ENCODE assay signal across 2 cellular contexts in the genomic region with DNA sequence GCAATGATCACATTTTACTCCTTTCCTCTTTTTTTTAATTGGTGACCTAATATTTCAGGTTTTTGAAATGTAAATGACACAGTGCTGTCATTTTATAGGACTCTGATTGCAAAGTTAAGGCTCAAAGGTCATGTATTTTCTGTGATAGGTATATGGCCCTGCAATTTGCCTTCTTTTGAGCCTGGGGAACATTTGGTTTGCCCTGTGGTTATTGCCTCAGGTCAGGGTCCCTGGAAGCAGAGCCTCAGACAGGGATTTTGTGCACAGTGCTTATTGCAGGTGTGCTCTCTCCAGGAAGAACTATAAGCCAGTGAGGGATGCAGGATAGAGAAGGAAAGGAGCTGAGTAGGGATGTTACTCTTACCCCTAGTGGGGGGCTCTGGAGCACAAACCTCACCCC.
TF ChIP-seq lines count a peak whose summit lies in the region.

No MANE protein-coding gene starts in this region.

TF ChIP-seq in IMR-90, 13 proteins besides CTCF, POLR2A, EP300 and RAD21 (continued from another document):
- no peak for TF ChIP-seq MAZ (IDR thresholded peaks at IDR 0.05; ENCODE audit: borderline replicate concordance, low read depth, low read length)
- TF ChIP-seq, protein P1, sequence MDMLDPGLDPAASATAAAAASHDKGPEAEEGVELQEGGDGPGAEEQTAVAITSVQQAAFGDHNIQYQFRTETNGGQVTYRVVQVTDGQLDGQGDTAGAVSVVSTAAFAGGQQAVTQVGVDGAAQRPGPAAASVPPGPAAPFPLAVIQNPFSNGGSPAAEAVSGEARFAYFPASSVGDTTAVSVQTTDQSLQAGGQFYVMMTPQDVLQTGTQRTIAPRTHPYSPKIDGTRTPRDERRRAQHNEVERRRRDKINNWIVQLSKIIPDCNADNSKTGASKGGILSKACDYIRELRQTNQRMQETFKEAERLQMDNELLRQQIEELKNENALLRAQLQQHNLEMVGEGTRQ (IDR thresholded peaks at IDR 0.05; ENCODE audit: low read depth, low read length), result no peak
- TF ChIP-seq SMC3 (IDR thresholded peaks at IDR 0.05; ENCODE audit: low read depth, low read length), result no peak
- TF ChIP-seq CHD1 (IDR thresholded peaks at IDR 0.05; ENCODE audit: low read depth, low read length), result no peak
- TF ChIP-seq MAFK (IDR thresholded peaks at IDR 0.05; ENCODE audit: low read depth, low read length), result no peak
- no peak for TF ChIP-seq BHLHE40 (IDR thresholded peaks at IDR 0.05; ENCODE audit: low read depth, low read length)
- TF ChIP-seq NFE2L2 (IDR thresholded peaks at IDR 0.05; ENCODE audit: low read depth, low read length), result no peak

TF ChIP-seq in SK-N-SH treated with all-trans-retinoic acid at 6 μM for 48 hours, 23 proteins besides CTCF, POLR2A, EP300 and RAD21:
- TF ChIP-seq TSHZ2 (CRISPR knock-in tag; IDR thresholded peaks at IDR 0.05), result no peak
- no peak for TF ChIP-seq OSR1 (CRISPR knock-in tag; IDR thresholded peaks at IDR 0.05)
- no peak for TF ChIP-seq ARNTL (CRISPR knock-in tag; IDR thresholded peaks at IDR 0.05; ENCODE audit: borderline replicate concordance, low read depth)
- no peak for TF ChIP-seq ZFP3 (CRISPR knock-in tag; IDR thresholded peaks at IDR 0.05)
- no peak for TF ChIP-seq GLIS3 (CRISPR knock-in tag; IDR thresholded peaks at IDR 0.05)
- no peak for TF ChIP-seq TOX (CRISPR knock-in tag; IDR thresholded peaks at IDR 0.05; ENCODE audit: borderline replicate concordance)
- TF ChIP-seq BACH2 (CRISPR knock-in tag; IDR thresholded peaks at IDR 0.05; ENCODE audit: borderline replicate concordance), result no peak
